Comparison of ENCODE assay signal across 1 cellular context in the genomic region with DNA sequence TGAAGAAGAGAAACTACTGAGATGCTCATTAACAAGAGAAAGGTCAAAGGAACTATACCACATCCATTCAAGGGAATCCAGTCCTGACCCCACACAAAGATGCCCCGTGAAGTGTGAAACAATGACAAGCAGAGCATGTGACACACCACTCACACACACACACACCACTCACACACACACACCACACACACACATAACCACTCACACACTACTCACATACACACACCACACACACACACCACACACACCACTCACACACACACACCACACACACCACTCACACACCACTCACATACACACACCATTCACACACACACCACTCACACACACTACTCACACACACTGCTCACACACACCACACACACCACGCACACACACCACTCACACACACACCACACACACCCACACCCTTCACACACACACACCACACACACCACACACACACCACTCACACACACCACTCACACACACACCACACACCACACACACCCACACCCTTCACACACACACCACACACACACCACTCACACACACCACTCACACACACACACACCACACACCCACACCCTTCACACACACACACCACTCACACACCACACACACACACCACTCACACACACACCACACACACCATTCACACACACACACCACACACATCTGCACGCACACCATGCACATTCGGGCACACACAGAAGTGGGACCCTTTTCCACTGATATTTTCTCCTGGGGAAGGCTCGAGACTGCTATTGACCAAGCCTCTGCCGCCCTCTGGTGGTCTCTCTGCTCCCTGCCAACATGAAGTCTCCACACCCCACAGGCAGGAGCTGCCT.
TF ChIP-seq lines count a peak whose summit lies in the region.

No MANE protein-coding gene starts in this region.

TF ChIP-seq in K562, 482 proteins besides CTCF, POLR2A, EP300 and RAD21 (continued from another document and continues in another):
- TF ChIP-seq, protein P1, sequence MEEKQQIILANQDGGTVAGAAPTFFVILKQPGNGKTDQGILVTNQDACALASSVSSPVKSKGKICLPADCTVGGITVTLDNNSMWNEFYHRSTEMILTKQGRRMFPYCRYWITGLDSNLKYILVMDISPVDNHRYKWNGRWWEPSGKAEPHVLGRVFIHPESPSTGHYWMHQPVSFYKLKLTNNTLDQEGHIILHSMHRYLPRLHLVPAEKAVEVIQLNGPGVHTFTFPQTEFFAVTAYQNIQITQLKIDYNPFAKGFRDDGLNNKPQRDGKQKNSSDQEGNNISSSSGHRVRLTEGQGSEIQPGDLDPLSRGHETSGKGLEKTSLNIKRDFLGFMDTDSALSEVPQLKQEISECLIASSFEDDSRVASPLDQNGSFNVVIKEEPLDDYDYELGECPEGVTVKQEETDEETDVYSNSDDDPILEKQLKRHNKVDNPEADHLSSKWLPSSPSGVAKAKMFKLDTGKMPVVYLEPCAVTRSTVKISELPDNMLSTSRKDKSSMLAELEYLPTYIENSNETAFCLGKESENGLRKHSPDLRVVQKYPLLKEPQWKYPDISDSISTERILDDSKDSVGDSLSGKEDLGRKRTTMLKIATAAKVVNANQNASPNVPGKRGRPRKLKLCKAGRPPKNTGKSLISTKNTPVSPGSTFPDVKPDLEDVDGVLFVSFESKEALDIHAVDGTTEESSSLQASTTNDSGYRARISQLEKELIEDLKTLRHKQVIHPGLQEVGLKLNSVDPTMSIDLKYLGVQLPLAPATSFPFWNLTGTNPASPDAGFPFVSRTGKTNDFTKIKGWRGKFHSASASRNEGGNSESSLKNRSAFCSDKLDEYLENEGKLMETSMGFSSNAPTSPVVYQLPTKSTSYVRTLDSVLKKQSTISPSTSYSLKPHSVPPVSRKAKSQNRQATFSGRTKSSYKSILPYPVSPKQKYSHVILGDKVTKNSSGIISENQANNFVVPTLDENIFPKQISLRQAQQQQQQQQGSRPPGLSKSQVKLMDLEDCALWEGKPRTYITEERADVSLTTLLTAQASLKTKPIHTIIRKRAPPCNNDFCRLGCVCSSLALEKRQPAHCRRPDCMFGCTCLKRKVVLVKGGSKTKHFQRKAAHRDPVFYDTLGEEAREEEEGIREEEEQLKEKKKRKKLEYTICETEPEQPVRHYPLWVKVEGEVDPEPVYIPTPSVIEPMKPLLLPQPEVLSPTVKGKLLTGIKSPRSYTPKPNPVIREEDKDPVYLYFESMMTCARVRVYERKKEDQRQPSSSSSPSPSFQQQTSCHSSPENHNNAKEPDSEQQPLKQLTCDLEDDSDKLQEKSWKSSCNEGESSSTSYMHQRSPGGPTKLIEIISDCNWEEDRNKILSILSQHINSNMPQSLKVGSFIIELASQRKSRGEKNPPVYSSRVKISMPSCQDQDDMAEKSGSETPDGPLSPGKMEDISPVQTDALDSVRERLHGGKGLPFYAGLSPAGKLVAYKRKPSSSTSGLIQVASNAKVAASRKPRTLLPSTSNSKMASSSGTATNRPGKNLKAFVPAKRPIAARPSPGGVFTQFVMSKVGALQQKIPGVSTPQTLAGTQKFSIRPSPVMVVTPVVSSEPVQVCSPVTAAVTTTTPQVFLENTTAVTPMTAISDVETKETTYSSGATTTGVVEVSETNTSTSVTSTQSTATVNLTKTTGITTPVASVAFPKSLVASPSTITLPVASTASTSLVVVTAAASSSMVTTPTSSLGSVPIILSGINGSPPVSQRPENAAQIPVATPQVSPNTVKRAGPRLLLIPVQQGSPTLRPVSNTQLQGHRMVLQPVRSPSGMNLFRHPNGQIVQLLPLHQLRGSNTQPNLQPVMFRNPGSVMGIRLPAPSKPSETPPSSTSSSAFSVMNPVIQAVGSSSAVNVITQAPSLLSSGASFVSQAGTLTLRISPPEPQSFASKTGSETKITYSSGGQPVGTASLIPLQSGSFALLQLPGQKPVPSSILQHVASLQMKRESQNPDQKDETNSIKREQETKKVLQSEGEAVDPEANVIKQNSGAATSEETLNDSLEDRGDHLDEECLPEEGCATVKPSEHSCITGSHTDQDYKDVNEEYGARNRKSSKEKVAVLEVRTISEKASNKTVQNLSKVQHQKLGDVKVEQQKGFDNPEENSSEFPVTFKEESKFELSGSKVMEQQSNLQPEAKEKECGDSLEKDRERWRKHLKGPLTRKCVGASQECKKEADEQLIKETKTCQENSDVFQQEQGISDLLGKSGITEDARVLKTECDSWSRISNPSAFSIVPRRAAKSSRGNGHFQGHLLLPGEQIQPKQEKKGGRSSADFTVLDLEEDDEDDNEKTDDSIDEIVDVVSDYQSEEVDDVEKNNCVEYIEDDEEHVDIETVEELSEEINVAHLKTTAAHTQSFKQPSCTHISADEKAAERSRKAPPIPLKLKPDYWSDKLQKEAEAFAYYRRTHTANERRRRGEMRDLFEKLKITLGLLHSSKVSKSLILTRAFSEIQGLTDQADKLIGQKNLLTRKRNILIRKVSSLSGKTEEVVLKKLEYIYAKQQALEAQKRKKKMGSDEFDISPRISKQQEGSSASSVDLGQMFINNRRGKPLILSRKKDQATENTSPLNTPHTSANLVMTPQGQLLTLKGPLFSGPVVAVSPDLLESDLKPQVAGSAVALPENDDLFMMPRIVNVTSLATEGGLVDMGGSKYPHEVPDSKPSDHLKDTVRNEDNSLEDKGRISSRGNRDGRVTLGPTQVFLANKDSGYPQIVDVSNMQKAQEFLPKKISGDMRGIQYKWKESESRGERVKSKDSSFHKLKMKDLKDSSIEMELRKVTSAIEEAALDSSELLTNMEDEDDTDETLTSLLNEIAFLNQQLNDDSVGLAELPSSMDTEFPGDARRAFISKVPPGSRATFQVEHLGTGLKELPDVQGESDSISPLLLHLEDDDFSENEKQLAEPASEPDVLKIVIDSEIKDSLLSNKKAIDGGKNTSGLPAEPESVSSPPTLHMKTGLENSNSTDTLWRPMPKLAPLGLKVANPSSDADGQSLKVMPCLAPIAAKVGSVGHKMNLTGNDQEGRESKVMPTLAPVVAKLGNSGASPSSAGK (IDR thresholded peaks at IDR 0.05): no peak
- TF ChIP-seq HDAC2 (IDR thresholded peaks at IDR 0.05) (peak; percentile 56; the same call in 1 of the 2 replicates), OTX1 (CRISPR knock-in tag; IDR thresholded peaks at IDR 0.05) (peak; percentile 99), MCM7 (IDR thresholded peaks at IDR 0.05) (no peak; a peak in 1 of 4 replicates), CSDE1 (IDR thresholded peaks at IDR 0.05) (peak in 1 of 2 experiments; percentile 76; a peak in 2 of 4 replicates), CBX1 (IDR thresholded peaks at IDR 0.05; ENCODE audit: low read depth) (peak; percentile 80; the same call in 1 of the 2 replicates), RBBP5 (IDR thresholded peaks at IDR 0.05; ENCODE audit: borderline replicate concordance, insufficient read depth, low read length, poor library complexity, severe bottlenecking) (no peak), SETDB1 (IDR thresholded peaks at IDR 0.05; ENCODE audit: low read length) (peak; percentile 18), ELF1 (tag; IDR thresholded peaks at IDR 0.05) (peak; percentile 30; the same call in 1 of the 2 replicates), JUN (IDR thresholded peaks at IDR 0.05; ENCODE audit: borderline replicate concordance, low read depth, low read length) (peak; percentile 78; the same call in 1 of the 2 replicates), JUN (CRISPR knock-in tag; IDR thresholded peaks at IDR 0.05; ENCODE audit: borderline replicate concordance) (no peak), ZNF436 (CRISPR knock-in tag; IDR thresholded peaks at IDR 0.05) (peak; percentile 66; the same call in 1 of the 2 replicates), HDAC6 (IDR thresholded peaks at IDR 0.05; ENCODE audit: low read depth, low read length) (no peak; the same call in none of the 2 replicates), ZNF232 (CRISPR knock-in tag; IDR thresholded peaks at IDR 0.05) (no peak), RBFOX2 (IDR thresholded peaks at IDR 0.05; ENCODE audit: low read depth, low read length) (peak; percentile 54), HDAC1 (IDR thresholded peaks at IDR 0.05) (peak; percentile 59 to 94; a peak in 2 of 4 replicates)
- TF ChIP-seq, protein P2, sequence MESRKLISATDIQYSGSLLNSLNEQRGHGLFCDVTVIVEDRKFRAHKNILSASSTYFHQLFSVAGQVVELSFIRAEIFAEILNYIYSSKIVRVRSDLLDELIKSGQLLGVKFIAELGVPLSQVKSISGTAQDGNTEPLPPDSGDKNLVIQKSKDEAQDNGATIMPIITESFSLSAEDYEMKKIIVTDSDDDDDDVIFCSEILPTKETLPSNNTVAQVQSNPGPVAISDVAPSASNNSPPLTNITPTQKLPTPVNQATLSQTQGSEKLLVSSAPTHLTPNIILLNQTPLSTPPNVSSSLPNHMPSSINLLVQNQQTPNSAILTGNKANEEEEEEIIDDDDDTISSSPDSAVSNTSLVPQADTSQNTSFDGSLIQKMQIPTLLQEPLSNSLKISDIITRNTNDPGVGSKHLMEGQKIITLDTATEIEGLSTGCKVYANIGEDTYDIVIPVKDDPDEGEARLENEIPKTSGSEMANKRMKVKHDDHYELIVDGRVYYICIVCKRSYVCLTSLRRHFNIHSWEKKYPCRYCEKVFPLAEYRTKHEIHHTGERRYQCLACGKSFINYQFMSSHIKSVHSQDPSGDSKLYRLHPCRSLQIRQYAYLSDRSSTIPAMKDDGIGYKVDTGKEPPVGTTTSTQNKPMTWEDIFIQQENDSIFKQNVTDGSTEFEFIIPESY (CRISPR knock-in tag; IDR thresholded peaks at IDR 0.05): no peak
- TF ChIP-seq, protein P3, sequence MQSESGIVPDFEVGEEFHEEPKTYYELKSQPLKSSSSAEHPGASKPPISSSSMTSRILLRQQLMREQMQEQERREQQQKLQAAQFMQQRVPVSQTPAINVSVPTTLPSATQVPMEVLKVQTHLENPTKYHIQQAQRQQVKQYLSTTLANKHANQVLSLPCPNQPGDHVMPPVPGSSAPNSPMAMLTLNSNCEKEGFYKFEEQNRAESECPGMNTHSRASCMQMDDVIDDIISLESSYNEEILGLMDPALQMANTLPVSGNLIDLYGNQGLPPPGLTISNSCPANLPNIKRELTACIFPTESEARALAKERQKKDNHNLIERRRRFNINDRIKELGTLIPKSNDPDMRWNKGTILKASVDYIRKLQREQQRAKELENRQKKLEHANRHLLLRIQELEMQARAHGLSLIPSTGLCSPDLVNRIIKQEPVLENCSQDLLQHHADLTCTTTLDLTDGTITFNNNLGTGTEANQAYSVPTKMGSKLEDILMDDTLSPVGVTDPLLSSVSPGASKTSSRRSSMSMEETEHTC (IDR thresholded peaks at IDR 0.05): no peak
- TF ChIP-seq, protein P4, sequence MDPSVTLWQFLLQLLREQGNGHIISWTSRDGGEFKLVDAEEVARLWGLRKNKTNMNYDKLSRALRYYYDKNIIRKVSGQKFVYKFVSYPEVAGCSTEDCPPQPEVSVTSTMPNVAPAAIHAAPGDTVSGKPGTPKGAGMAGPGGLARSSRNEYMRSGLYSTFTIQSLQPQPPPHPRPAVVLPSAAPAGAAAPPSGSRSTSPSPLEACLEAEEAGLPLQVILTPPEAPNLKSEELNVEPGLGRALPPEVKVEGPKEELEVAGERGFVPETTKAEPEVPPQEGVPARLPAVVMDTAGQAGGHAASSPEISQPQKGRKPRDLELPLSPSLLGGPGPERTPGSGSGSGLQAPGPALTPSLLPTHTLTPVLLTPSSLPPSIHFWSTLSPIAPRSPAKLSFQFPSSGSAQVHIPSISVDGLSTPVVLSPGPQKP (CRISPR knock-in tag; IDR thresholded peaks at IDR 0.05): no peak
- TF ChIP-seq, protein P5, sequence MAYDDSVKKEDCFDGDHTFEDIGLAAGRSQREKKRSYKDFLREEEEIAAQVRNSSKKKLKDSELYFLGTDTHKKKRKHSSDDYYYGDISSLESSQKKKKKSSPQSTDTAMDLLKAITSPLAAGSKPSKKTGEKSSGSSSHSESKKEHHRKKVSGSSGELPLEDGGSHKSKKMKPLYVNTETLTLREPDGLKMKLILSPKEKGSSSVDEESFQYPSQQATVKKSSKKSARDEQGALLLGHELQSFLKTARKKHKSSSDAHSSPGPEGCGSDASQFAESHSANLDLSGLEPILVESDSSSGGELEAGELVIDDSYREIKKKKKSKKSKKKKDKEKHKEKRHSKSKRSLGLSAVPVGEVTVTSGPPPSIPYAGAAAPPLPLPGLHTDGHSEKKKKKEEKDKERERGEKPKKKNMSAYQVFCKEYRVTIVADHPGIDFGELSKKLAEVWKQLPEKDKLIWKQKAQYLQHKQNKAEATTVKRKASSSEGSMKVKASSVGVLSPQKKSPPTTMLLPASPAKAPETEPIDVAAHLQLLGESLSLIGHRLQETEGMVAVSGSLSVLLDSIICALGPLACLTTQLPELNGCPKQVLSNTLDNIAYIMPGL (CRISPR knock-in tag; IDR thresholded peaks at IDR 0.05): peak; percentile 96
- TF ChIP-seq, protein P6, sequence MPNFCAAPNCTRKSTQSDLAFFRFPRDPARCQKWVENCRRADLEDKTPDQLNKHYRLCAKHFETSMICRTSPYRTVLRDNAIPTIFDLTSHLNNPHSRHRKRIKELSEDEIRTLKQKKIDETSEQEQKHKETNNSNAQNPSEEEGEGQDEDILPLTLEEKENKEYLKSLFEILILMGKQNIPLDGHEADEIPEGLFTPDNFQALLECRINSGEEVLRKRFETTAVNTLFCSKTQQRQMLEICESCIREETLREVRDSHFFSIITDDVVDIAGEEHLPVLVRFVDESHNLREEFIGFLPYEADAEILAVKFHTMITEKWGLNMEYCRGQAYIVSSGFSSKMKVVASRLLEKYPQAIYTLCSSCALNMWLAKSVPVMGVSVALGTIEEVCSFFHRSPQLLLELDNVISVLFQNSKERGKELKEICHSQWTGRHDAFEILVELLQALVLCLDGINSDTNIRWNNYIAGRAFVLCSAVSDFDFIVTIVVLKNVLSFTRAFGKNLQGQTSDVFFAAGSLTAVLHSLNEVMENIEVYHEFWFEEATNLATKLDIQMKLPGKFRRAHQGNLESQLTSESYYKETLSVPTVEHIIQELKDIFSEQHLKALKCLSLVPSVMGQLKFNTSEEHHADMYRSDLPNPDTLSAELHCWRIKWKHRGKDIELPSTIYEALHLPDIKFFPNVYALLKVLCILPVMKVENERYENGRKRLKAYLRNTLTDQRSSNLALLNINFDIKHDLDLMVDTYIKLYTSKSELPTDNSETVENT (CRISPR knock-in tag; IDR thresholded peaks at IDR 0.05): peak; percentile 75; the same call in 1 of the 2 replicates
- TF ChIP-seq, protein P7, sequence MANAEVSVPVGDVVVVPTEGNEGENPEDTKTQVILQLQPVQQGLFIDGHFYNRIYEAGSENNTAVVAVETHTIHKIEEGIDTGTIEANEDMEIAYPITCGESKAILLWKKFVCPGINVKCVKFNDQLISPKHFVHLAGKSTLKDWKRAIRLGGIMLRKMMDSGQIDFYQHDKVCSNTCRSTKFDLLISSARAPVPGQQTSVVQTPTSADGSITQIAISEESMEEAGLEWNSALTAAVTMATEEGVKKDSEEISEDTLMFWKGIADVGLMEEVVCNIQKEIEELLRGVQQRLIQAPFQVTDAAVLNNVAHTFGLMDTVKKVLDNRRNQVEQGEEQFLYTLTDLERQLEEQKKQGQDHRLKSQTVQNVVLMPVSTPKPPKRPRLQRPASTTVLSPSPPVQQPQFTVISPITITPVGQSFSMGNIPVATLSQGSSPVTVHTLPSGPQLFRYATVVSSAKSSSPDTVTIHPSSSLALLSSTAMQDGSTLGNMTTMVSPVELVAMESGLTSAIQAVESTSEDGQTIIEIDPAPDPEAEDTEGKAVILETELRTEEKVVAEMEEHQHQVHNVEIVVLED (CRISPR knock-in tag; IDR thresholded peaks at IDR 0.05): no peak
- TF ChIP-seq, protein P8, sequence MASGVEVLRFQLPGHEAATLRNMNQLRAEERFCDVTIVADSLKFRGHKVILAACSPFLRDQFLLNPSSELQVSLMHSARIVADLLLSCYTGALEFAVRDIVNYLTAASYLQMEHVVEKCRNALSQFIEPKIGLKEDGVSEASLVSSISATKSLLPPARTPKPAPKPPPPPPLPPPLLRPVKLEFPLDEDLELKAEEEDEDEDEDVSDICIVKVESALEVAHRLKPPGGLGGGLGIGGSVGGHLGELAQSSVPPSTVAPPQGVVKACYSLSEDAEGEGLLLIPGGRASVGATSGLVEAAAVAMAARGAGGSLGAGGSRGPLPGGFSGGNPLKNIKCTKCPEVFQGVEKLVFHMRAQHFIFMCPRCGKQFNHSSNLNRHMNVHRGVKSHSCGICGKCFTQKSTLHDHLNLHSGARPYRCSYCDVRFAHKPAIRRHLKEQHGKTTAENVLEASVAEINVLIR (CRISPR knock-in tag; IDR thresholded peaks at IDR 0.05): no peak; the same call in 1 of the 2 replicates
